1 cellular context compared by ENCODE assay signal in genomic region chr13:99498304-99499161, GRCh38.
TF ChIP-seq lines count a peak whose summit lies in the region.

No MANE protein-coding gene starts in this region.

TF ChIP-seq in HepG2, 621 proteins besides CTCF, POLR2A, EP300 and RAD21 (continued from another document and continues in another):
- TF ChIP-seq ZBTB49 (CRISPR knock-in tag; IDR thresholded peaks at IDR 0.05; ENCODE audit: borderline replicate concordance) = no peak
- TF ChIP-seq ZNF335 (CRISPR knock-in tag; IDR thresholded peaks at IDR 0.05) = no peak
- TF ChIP-seq U2AF2 (IDR thresholded peaks at IDR 0.05; ENCODE audit: low read depth, low read length) = no peak
- TF ChIP-seq SMC3 (IDR thresholded peaks at IDR 0.05; ENCODE audit: low read length) = no peak
- peak; percentile 74 for TF ChIP-seq XRCC5 (optimal IDR thresholded peaks at IDR 0.05; ENCODE audit: low read length)
- peak; percentile 91 for TF ChIP-seq ELF1 (CRISPR knock-in tag; IDR thresholded peaks at IDR 0.05)
- no peak for TF ChIP-seq NCOA5 (CRISPR knock-in tag; IDR thresholded peaks at IDR 0.05)
- TF ChIP-seq MIER2 (CRISPR knock-in tag; IDR thresholded peaks at IDR 0.05) = no peak
- no peak for TF ChIP-seq CAMTA2 (CRISPR knock-in tag; IDR thresholded peaks at IDR 0.05; ENCODE audit: borderline replicate concordance)
- TF ChIP-seq ZSCAN20 (CRISPR knock-in tag; IDR thresholded peaks at IDR 0.05; ENCODE audit: borderline replicate concordance) = no peak
- no peak for TF ChIP-seq ZNF432 (CRISPR knock-in tag; IDR thresholded peaks at IDR 0.05; ENCODE audit: borderline replicate concordance)
- TF ChIP-seq ZMYM4 (CRISPR knock-in tag; IDR thresholded peaks at IDR 0.05) = peak; percentile 85
- TF ChIP-seq TGIF2 (CRISPR knock-in tag; IDR thresholded peaks at IDR 0.05) = no peak; the same call in 1 of the 2 replicates
- TF ChIP-seq NR3C1 (CRISPR knock-in tag; IDR thresholded peaks at IDR 0.05) = no peak
- peak; percentile 69; the same call in 1 of the 2 replicates for TF ChIP-seq GMEB1 (CRISPR knock-in tag; IDR thresholded peaks at IDR 0.05; ENCODE audit: borderline replicate concordance)
- peak; percentile 90 for TF ChIP-seq YY1 (IDR thresholded peaks at IDR 0.05; ENCODE audit: insufficient read depth, insufficient replicate concordance, low read depth, low read length)
- TF ChIP-seq TCF12 (IDR thresholded peaks at IDR 0.05) = no peak
- no peak for TF ChIP-seq TCF12 (CRISPR knock-in tag; IDR thresholded peaks at IDR 0.05)
- TF ChIP-seq NFATC3 (CRISPR knock-in tag; IDR thresholded peaks at IDR 0.05) = no peak
- TF ChIP-seq HMGXB3 (CRISPR knock-in tag; IDR thresholded peaks at IDR 0.05; ENCODE audit: borderline replicate concordance) = 0 out of 2 replicates have a peak, but pooled peaks have one; percentile 21
- no peak for TF ChIP-seq ZBTB14 (CRISPR knock-in tag; IDR thresholded peaks at IDR 0.05)
- no peak for TF ChIP-seq BRCA1 (CRISPR knock-in tag; IDR thresholded peaks at IDR 0.05)
- no peak for TF ChIP-seq PPARG (CRISPR knock-in tag; conservative IDR thresholded peaks at IDR 0.05)
- TF ChIP-seq RNF219 (CRISPR knock-in tag; IDR thresholded peaks at IDR 0.05) = no peak
- TF ChIP-seq ZNF383 (CRISPR knock-in tag; IDR thresholded peaks at IDR 0.05; ENCODE audit: borderline replicate concordance) = no peak
- TF ChIP-seq USF2 (IDR thresholded peaks at IDR 0.05; ENCODE audit: low read depth, low read length) = no peak
- no peak for TF ChIP-seq USF2 (CRISPR knock-in tag; IDR thresholded peaks at IDR 0.05; ENCODE audit: borderline replicate concordance)
- TF ChIP-seq ZNF263 (CRISPR knock-in tag; IDR thresholded peaks at IDR 0.05) = no peak
- no peak for TF ChIP-seq ZNF468 (CRISPR knock-in tag; IDR thresholded peaks at IDR 0.05)
- TF ChIP-seq SNAI1 (CRISPR knock-in tag; IDR thresholded peaks at IDR 0.05; ENCODE audit: borderline replicate concordance) = no peak
- TF ChIP-seq MLLT10 (CRISPR knock-in tag; IDR thresholded peaks at IDR 0.05) = no peak
- peak; percentile 17 to 50; a peak in 1 of 4 replicates for TF ChIP-seq HMGXB4 (CRISPR knock-in tag; IDR thresholded peaks at IDR 0.05; ENCODE audit: borderline replicate concordance in 1 of 2, low read depth in 1 of 2)
- no peak for TF ChIP-seq ZNF564 (CRISPR knock-in tag; IDR thresholded peaks at IDR 0.05)
- TF ChIP-seq HCFC1 (IDR thresholded peaks at IDR 0.05; ENCODE audit: low read depth, low read length) = peak; percentile 56
- TF ChIP-seq ZSCAN30 (CRISPR knock-in tag; IDR thresholded peaks at IDR 0.05) = 0 out of 2 replicates have a peak, but pooled peaks have one; percentile 13
- no peak for TF ChIP-seq ZNF746 (CRISPR knock-in tag; IDR thresholded peaks at IDR 0.05)
- no peak for TF ChIP-seq ZSCAN22 (CRISPR knock-in tag; IDR thresholded peaks at IDR 0.05)
- TF ChIP-seq SMAD9 (CRISPR knock-in tag; IDR thresholded peaks at IDR 0.05) = no peak
- TF ChIP-seq DR1 (CRISPR knock-in tag; IDR thresholded peaks at IDR 0.05) = no peak; the same call in 1 of the 2 replicates
- TF ChIP-seq HNRNPH1 (optimal IDR thresholded peaks at IDR 0.05; ENCODE audit: low read depth, low read length) = no peak
- TF ChIP-seq ZBTB3 (CRISPR knock-in tag; IDR thresholded peaks at IDR 0.05; ENCODE audit: borderline replicate concordance, low read depth) = 0 out of 2 replicates have a peak, but pooled peaks have one; percentile 34
- TF ChIP-seq SOX6 (IDR thresholded peaks at IDR 0.05) = no peak
- no peak; the same call in 1 of the 2 replicates for TF ChIP-seq SOX6 (CRISPR knock-in tag; IDR thresholded peaks at IDR 0.05)
- TF ChIP-seq ZNF589 (CRISPR knock-in tag; conservative IDR thresholded peaks at IDR 0.05) = no peak
- TF ChIP-seq PATZ1 (CRISPR knock-in tag; IDR thresholded peaks at IDR 0.05) = peak; percentile 57; the same call in 1 of the 2 replicates
- no peak; the same call in 1 of the 2 replicates for TF ChIP-seq ZMYM3 (CRISPR knock-in tag; IDR thresholded peaks at IDR 0.05)
- TF ChIP-seq RORA (CRISPR knock-in tag; IDR thresholded peaks at IDR 0.05) = no peak
- peak; percentile 23; the same call in 1 of the 2 replicates for TF ChIP-seq SRF (IDR thresholded peaks at IDR 0.05; ENCODE audit: low read depth, low read length)
- no peak for TF ChIP-seq ZBTB42 (CRISPR knock-in tag; IDR thresholded peaks at IDR 0.05)
